In genomic region chr18:59846814-59847490, GRCh38 we compare ENCODE assay signal across 1 cellular context.
TF ChIP-seq lines count a peak whose summit lies in the region.

No MANE protein-coding gene starts in this region.

TF ChIP-seq in endothelial cell of umbilical vein, 7 proteins besides CTCF, POLR2A, EP300 and RAD21 (continued from another document):
- TF ChIP-seq MAX (IDR thresholded peaks at IDR 0.05; ENCODE audit: insufficient read depth, insufficient read length), result no peak
- no peak for TF ChIP-seq EZH2 (IDR thresholded peaks at IDR 0.05; ENCODE audit: borderline replicate concordance, low read depth, low read length, severe bottlenecking)
TF ChIP-seq in endothelial cell of umbilical vein: peak in this region for 0.
